In the genomic region with DNA sequence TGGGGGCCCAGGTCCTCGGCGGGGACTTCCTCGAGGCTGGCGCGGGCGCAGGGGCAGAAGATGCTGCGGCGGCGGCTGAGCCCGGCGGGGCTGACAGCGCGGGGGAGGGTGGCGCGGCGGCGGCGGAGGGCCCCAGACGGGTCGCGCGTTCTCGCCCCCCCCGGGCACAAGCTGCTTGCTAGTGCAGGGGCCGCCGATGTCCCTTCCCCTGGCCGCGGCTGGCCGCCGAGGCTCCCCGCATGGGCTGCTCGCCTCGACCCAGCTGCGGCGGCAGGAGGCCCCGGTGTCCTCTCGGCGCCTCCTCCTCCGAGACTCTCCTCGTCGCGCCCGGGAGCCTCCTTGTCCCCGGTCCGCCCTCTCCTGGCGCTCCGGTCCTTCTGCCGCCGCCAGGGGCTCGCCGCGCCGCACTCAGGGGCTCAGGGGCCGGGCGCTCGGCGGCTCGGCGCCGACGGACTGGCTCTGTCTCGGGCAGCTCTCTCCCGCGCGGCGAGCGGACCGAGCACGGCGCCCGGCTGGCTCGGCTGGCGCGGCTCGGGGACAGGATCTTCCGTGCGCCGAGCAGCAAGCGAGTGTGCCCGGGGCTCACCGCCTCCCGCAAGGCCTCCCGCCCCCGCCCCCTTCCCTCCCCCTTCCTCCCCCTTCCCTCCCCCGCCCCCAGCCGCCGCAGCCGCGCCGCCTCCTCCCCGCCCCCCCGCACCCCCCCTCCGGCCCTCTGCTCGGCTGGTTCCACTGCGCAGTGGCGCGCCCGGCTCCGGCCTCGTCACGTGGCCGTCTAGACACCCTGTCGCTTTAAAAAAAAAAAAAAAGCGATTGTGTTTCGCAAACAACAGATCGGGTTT, we compare ENCODE assay signal across 1 cellular context.
TF ChIP-seq lines count a peak whose summit lies in the region.

No MANE protein-coding gene starts in this region.

TF ChIP-seq in H1, 55 proteins besides CTCF, POLR2A, EP300 and RAD21:
- no peak for TF ChIP-seq SP1 (IDR thresholded peaks at IDR 0.05; ENCODE audit: low read depth, low read length)
- no peak for TF ChIP-seq BCL11A (IDR thresholded peaks at IDR 0.05; ENCODE audit: low read depth in 2 of 2, low read length in 2 of 2)
- peak; percentile 20; the same call in 1 of the 2 replicates for TF ChIP-seq POLR2AphosphoS5 (IDR thresholded peaks at IDR 0.05; ENCODE audit: low read depth, low read length)
- TF ChIP-seq, protein P1, sequence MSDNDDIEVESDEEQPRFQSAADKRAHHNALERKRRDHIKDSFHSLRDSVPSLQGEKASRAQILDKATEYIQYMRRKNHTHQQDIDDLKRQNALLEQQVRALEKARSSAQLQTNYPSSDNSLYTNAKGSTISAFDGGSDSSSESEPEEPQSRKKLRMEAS (IDR thresholded peaks at IDR 0.05): peak; percentile 35; the same call in 1 of the 2 replicates
- no peak for TF ChIP-seq EGR1 (IDR thresholded peaks at IDR 0.05; ENCODE audit: borderline replicate concordance, low read depth, low read length)
- TF ChIP-seq GTF2F1 (IDR thresholded peaks at IDR 0.05; ENCODE audit: borderline replicate concordance, low read depth, low read length): no peak
- TF ChIP-seq TAF7 (optimal IDR thresholded peaks at IDR 0.05; ENCODE audit: borderline replicate concordance, low read depth, low read length): peak; percentile 23
- TF ChIP-seq, protein P2, sequence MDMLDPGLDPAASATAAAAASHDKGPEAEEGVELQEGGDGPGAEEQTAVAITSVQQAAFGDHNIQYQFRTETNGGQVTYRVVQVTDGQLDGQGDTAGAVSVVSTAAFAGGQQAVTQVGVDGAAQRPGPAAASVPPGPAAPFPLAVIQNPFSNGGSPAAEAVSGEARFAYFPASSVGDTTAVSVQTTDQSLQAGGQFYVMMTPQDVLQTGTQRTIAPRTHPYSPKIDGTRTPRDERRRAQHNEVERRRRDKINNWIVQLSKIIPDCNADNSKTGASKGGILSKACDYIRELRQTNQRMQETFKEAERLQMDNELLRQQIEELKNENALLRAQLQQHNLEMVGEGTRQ (IDR thresholded peaks at IDR 0.05; ENCODE audit: low read length): peak; percentile 76
- TF ChIP-seq TAF1 (IDR thresholded peaks at IDR 0.05; ENCODE audit: low read depth, low read length): peak; percentile 51
- TF ChIP-seq MAFK (IDR thresholded peaks at IDR 0.05; ENCODE audit: low read depth, low read length): no peak
- TF ChIP-seq HDAC2 (IDR thresholded peaks at IDR 0.05; ENCODE audit: borderline replicate concordance in 1 of 2, low read depth in 2 of 2, low read length in 2 of 2): no peak
- 0 out of 2 replicates have a peak, but pooled peaks have one; percentile 10 for TF ChIP-seq SUZ12 (IDR thresholded peaks at IDR 0.05; ENCODE audit: low read length)
- TF ChIP-seq RNF2 (IDR thresholded peaks at IDR 0.05; ENCODE audit: borderline replicate concordance, low read depth, low read length, missing control alignments, poor library complexity, severe bottlenecking): no peak
- no peak for TF ChIP-seq RXRA (IDR thresholded peaks at IDR 0.05; ENCODE audit: insufficient read depth, low read depth, low read length)
- no peak for TF ChIP-seq TEAD4 (IDR thresholded peaks at IDR 0.05; ENCODE audit: low read depth, low read length)
- TF ChIP-seq BACH1 (IDR thresholded peaks at IDR 0.05; ENCODE audit: low read length): no peak
- no peak for TF ChIP-seq SP4 (IDR thresholded peaks at IDR 0.05; ENCODE audit: low read length)
- no peak for TF ChIP-seq FOSL1 (IDR thresholded peaks at IDR 0.05; ENCODE audit: insufficient read depth, low read depth, low read length)
- TF ChIP-seq SRF (IDR thresholded peaks at IDR 0.05; ENCODE audit: low read depth, low read length): no peak
- TF ChIP-seq ZNF274 (IDR thresholded peaks at IDR 0.05; ENCODE audit: borderline replicate concordance, extremely low read depth, low read length): no peak
- no peak for TF ChIP-seq EZH2 (IDR thresholded peaks at IDR 0.05; ENCODE audit: low read depth, low read length, severe bottlenecking)
- 0 out of 2 replicates have a peak, but pooled peaks have one; percentile 66 for TF ChIP-seq RBBP5 (IDR thresholded peaks at IDR 0.05; ENCODE audit: borderline replicate concordance, low read depth, low read length)
- TF ChIP-seq CEBPB (IDR thresholded peaks at IDR 0.05; ENCODE audit: low read depth, low read length): peak; percentile 64
- TF ChIP-seq, protein P3, sequence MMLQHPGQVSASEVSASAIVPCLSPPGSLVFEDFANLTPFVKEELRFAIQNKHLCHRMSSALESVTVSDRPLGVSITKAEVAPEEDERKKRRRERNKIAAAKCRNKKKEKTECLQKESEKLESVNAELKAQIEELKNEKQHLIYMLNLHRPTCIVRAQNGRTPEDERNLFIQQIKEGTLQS (IDR thresholded peaks at IDR 0.05; ENCODE audit: insufficient read depth, low read depth, low read length): no peak
- no peak for TF ChIP-seq YY1 (IDR thresholded peaks at IDR 0.05; ENCODE audit: low read depth, low read length)
- no peak for TF ChIP-seq SAP30 (IDR thresholded peaks at IDR 0.05; ENCODE audit: insufficient read depth, insufficient replicate concordance, low read length)
- TF ChIP-seq SIN3A (conservative IDR thresholded peaks at IDR 0.05 in 1 of 2, IDR thresholded peaks at IDR 0.05 in 1 of 2; ENCODE audit: low read depth in 1 of 2, low read length in 2 of 2): no peak; a peak in 1 of 4 replicates
- peak; percentile 59 for TF ChIP-seq KDM4A (IDR thresholded peaks at IDR 0.05; ENCODE audit: low read depth, low read length, severe bottlenecking)
- TF ChIP-seq PHF8 (conservative IDR thresholded peaks at IDR 0.05; ENCODE audit: low read depth, low read length): 0 out of 2 replicates have a peak, but pooled peaks have one; percentile 16
